In the genomic region with DNA sequence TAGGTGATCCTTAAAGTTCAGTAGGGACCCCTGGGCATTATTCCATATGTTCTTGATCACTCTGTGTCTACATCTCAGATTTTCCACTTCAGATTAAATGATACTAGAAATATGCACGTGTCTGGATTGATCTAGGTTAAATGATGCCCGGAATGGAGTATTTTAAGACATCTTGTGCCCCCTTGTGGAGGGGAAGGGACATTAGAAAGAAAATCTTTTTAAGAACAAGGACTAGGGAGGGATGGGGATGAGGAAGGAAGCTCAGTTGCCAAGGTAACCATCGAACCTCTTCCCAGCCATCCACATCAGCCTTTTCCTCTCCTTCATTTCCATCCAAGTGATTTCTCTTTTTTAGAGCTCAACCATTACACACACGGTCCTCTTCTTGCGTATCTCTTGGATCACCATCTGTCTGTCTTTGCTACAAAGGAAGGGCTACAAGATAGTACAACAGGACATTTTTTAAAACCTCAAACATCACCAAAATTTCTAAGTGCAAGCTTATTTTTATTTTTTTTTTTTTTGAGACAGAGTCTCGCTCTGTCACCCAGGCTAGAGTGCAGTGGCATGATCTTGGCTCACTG, we compare ENCODE assay signal across 8 cellular contexts. TPM values are rescaled to one million over a fixed set of nuclear protein-coding genes. Genes with fewer than 3 reads are reported as not detected.
A peak's percentile ranks its signal among the peaks of the same experiment; 100 is the strongest.
DNase-seq lines count a peak whose midpoint lies in the region; ATAC-seq, FAIRE-seq and TF ChIP-seq lines count a peak whose summit lies in the region.

No MANE protein-coding gene starts in this region.

- no peak for TF ChIP-seq EP300 in HepG2 (IDR thresholded peaks at IDR 0.05; ENCODE audit: low read depth in 2 of 2, low read length in 2 of 2)
- no peak for TF ChIP-seq EP300 in HepG2 (CRISPR knock-in tag; IDR thresholded peaks at IDR 0.05; ENCODE audit: borderline replicate concordance)

- ATAC-seq in HepG2 = peak; percentile 62
- no peak for ATAC-seq in sciatic nerve
- no peak for ATAC-seq in GM19324 (IDR thresholded peaks at IDR 0.05; ENCODE audit: low FRiP score, unreplicated experiment)

- H4K20me1 ChIP-seq in HepG2 (ENCODE audit: insufficient read depth, low read length) = no peaks in the 10 kb centered on the region

- FAIRE-seq in bronchial epithelial cell (lab: Jason Lieb, UNC) (no peak), HepG2 (lab: Jason Lieb, UNC) (no peak)

- H3K4me3 ChIP-seq in bronchial epithelial cell (ENCODE audit: low read depth, low read length) (no peak overlapping the region), HepG2 (replicated peaks in 1 of 3; ENCODE audit: insufficient read depth in 1 of 3, low read depth in 2 of 3, low read length in 3 of 3) (no peak overlapping the region)

- POLR2A ChIA-PET in HepG2 (lab: Yijun Ruan, JAX) = no interaction called here

- DNase-seq in DMS114 treated with DMSO at 0.1 percent for 48 hours (lab: John Stamatoyannopoulos, UW; ENCODE audit: unreplicated experiment) (peak; percentile 63), HCEC 1CT (peak; percentile 71), OCI-M1 (lab: John Stamatoyannopoulos, UW) (peak; percentile 48), bronchial epithelial cell (ENCODE audit: low read depth) (peak; percentile 40), HepG2 (ENCODE audit: low spot score) (peak; percentile 28), sciatic nerve (ENCODE audit: low spot score) (no peak)
- no peak for DNase-seq in stimulated activated CD4-positive, alpha-beta T cell treated with anti-CD3 and anti-CD28 coated beads, Interleukin-2, amount 100 ng/mL, for 48 hours

- H3K79me2 ChIP-seq in HepG2 (ENCODE audit: insufficient read depth, low read length) = no peaks in the 10 kb centered on the region

- no peak overlapping the region for H3K9ac ChIP-seq in HepG2 (ENCODE audit: insufficient read depth, low read depth, low read length)

- no TSS peak for BruUV-seq in HepG2 (replicated peaks; lab: Mats Ljungman, UMichigan)

- in situ Hi-C loops in HepG2 (cut with HindIII; ENCODE audit: extremely low pct_ligation_motif_present, low pct_unique_long_range_greater_than_20kb) = no loop called here

- no peaks in the 10 kb centered on the region for H3K9me3 ChIP-seq in HepG2 (ENCODE audit: low read length)

- TF ChIP-seq CTCF in bronchial epithelial cell (IDR thresholded peaks at IDR 0.05; ENCODE audit: insufficient read depth, low read length, severe bottlenecking) = peak; percentile 44
- TF ChIP-seq CTCF in HepG2 (CRISPR knock-in tag; IDR thresholded peaks at IDR 0.05) = peak; percentile 49; the same call in 1 of the 2 replicates

- intact Hi-C loops in HepG2 (cut with micrococcal nuclease; ENCODE audit: unreplicated experiment) (loop anchor here (1.0 to 5.0 kb wide), 2 partner anchors 179 to 1389 kb away; no protein-coding TSS in a partner anchor), sciatic nerve (cut with DNase I) (no loop called here)

- H3K4me1 ChIP-seq in HepG2 (ENCODE audit: insufficient read depth, low read length) = no peaks in the 10 kb centered on the region

- no peaks in the 10 kb centered on the region for H3K36me3 ChIP-seq in bronchial epithelial cell (ENCODE audit: control insufficient read depth, insufficient read depth, low read length)
- H3K36me3 ChIP-seq in HepG2 (replicated peaks in 1 of 2; ENCODE audit: control insufficient read depth in 1 of 2, insufficient read depth in 2 of 2, low read length in 2 of 2) = no peaks in the 10 kb centered on the region

- H3K27me3 ChIP-seq in bronchial epithelial cell (ENCODE audit: control insufficient read depth, insufficient read depth, low read length) = peaks cover 2% of the 10 kb centered on the region
- H3K27me3 ChIP-seq in HepG2 (ENCODE audit: control insufficient read depth in 1 of 2, insufficient read depth in 2 of 2, low read length in 2 of 2) = no peaks in the 10 kb centered on the region

- no peak overlapping the region for H2AFZ ChIP-seq in HepG2 (ENCODE audit: low read length)

- WGBS in HepG2 (ENCODE audit: low lambda C conversion rate) = 10% methylated on average over 6 of the region's 6 CpGs

- CTCF ChIA-PET in HepG2 (lab: Yijun Ruan, JAX; ENCODE audit: low intra/inter-chr PET ratio, low total read pairs) = interaction anchor here (1.6 kb wide), 1 partner anchor 208 kb away, joined by 4 read pairs; no protein-coding TSS in a partner anchor

- no peak overlapping the region for H3K27ac ChIP-seq in HepG2 (ENCODE audit: extremely low read length, insufficient read depth, low read length)

- no peak for TF ChIP-seq RAD21 in HepG2 (CRISPR knock-in tag; IDR thresholded peaks at IDR 0.05)

- TF ChIP-seq POLR2A in HepG2 (IDR thresholded peaks at IDR 0.05; ENCODE audit: insufficient read depth in 1 of 2, low read depth in 2 of 2, low read length in 2 of 2) = no peak

- H3K4me2 ChIP-seq in HepG2 (ENCODE audit: low read depth, low read length) = no peak overlapping the region

TF ChIP-seq in HepG2, 621 proteins besides CTCF, POLR2A, EP300 and RAD21 (continues in another document):
- no peak for TF ChIP-seq SRSF1 (optimal IDR thresholded peaks at IDR 0.05; ENCODE audit: low read depth, low read length)
- TF ChIP-seq STAG1 (CRISPR knock-in tag; IDR thresholded peaks at IDR 0.05) = peak; percentile 30
- no peak for TF ChIP-seq ZBTB42 (CRISPR knock-in tag; IDR thresholded peaks at IDR 0.05)
- TF ChIP-seq, protein P1, sequence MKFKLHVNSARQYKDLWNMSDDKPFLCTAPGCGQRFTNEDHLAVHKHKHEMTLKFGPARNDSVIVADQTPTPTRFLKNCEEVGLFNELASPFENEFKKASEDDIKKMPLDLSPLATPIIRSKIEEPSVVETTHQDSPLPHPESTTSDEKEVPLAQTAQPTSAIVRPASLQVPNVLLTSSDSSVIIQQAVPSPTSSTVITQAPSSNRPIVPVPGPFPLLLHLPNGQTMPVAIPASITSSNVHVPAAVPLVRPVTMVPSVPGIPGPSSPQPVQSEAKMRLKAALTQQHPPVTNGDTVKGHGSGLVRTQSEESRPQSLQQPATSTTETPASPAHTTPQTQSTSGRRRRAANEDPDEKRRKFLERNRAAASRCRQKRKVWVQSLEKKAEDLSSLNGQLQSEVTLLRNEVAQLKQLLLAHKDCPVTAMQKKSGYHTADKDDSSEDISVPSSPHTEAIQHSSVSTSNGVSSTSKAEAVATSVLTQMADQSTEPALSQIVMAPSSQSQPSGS (CRISPR knock-in tag; IDR thresholded peaks at IDR 0.05) = no peak

RNA-seq across cellular contexts. Expression of a gene that starts 40.5 kb away (rescaled TPM):
- not detected in 2 replicates for total RNA-seq in bronchial epithelial cell
- not detected in 2 replicates for total RNA-seq in HepG2 (2016; rRNA removed; fragmentation: Illumina TruSeq; extraction: Trizol)
- not detected in 2 replicates for total RNA-seq in HepG2 (2016; cell fraction: cytosol; rRNA removed; fragmentation: Illumina TruSeq; extraction: Trizol; ENCODE audit: low read depth)
- not detected in 2 replicates for total RNA-seq in HepG2 (2016; cell fraction: insoluble cytoplasmic fraction; rRNA removed; fragmentation: Illumina TruSeq; extraction: Trizol)
- not detected in 2 replicates for total RNA-seq in HepG2 (2016; cell fraction: membrane; rRNA removed; fragmentation: Illumina TruSeq; extraction: Trizol)
- total RNA-seq in HepG2 (2016; cell fraction: nucleus; rRNA removed; fragmentation: Illumina TruSeq; extraction: Trizol) = not detected in 2 replicates
- polyA plus RNA-seq in HepG2 (2011; rRNA removed) = not detected in 2 replicates
- polyA plus RNA-seq in HepG2 (2011; cell fraction: cytosol; rRNA removed) = not detected in 2 replicates
- not detected in 2 replicates for polyA plus RNA-seq in HepG2 (2011; cell fraction: nucleus; rRNA removed)
- polyA plus RNA-seq in HepG2 (2012) = not detected in 2 replicates
- polyA plus RNA-seq in HepG2 (2016; cell fraction: cytosol; fragmentation: Illumina TruSeq; extraction: Trizol; ENCODE audit: low read depth) = not detected in 2 replicates
- not detected in 2 replicates for polyA plus RNA-seq in HepG2 (2016; cell fraction: insoluble cytoplasmic fraction; fragmentation: Illumina TruSeq; extraction: Trizol; ENCODE audit: low read depth)
- not detected in 2 replicates for polyA plus RNA-seq in HepG2 (2016; cell fraction: membrane; fragmentation: Illumina TruSeq; extraction: Trizol; ENCODE audit: low read depth)
- polyA plus RNA-seq in HepG2 (2016; cell fraction: nucleus; fragmentation: Illumina TruSeq; extraction: Trizol; ENCODE audit: insufficient read depth, low read depth) = not detected in 2 replicates
- polyA minus RNA-seq in HepG2 (2011; rRNA and poly(A)+ RNA removed; ENCODE audit: low replicate concordance) = not detected in 2 replicates
- not detected in 2 replicates for polyA minus RNA-seq in HepG2 (2011; cell fraction: cytosol; rRNA and poly(A)+ RNA removed)
- polyA minus RNA-seq in HepG2 (2011; cell fraction: nucleus; rRNA and poly(A)+ RNA removed) = not detected in 2 replicates
- 6.0 TPM for total RNA-seq in sciatic nerve

RNA-seq across cellular contexts. Expression of a gene that starts 43.6 kb away (rescaled TPM):
- total RNA-seq in bronchial epithelial cell (under 0.01 and 0.77 TPM in 2 replicates), HepG2 (2016; rRNA removed; fragmentation: Illumina TruSeq; extraction: Trizol) (not detected in 2 replicates), sciatic nerve (15.7 TPM)
- total RNA-seq in HepG2 (2016; cell fraction: cytosol; rRNA removed; fragmentation: Illumina TruSeq; extraction: Trizol; ENCODE audit: low read depth) = not detected in 2 replicates
- 0.11 TPM in 1 of 2 replicates, not detected in the other for total RNA-seq in HepG2 (2016; cell fraction: insoluble cytoplasmic fraction; rRNA removed; fragmentation: Illumina TruSeq; extraction: Trizol)
- not detected in 2 replicates for total RNA-seq in HepG2 (2016; cell fraction: membrane; rRNA removed; fragmentation: Illumina TruSeq; extraction: Trizol)
- not detected in 2 replicates for total RNA-seq in HepG2 (2016; cell fraction: nucleus; rRNA removed; fragmentation: Illumina TruSeq; extraction: Trizol)
- not detected in 2 replicates for polyA plus RNA-seq in HepG2 (2011; rRNA removed)
- 0.01 TPM in 1 of 2 replicates, not detected in the other for polyA plus RNA-seq in HepG2 (2011; cell fraction: cytosol; rRNA removed)
- 0.14 TPM in 1 of 2 replicates, not detected in the other for polyA plus RNA-seq in HepG2 (2011; cell fraction: nucleus; rRNA removed)
- not detected in 2 replicates for polyA plus RNA-seq in HepG2 (2012)
- polyA plus RNA-seq in HepG2 (2016; cell fraction: cytosol; fragmentation: Illumina TruSeq; extraction: Trizol; ENCODE audit: low read depth) = not detected in 2 replicates
- polyA plus RNA-seq in HepG2 (2016; cell fraction: insoluble cytoplasmic fraction; fragmentation: Illumina TruSeq; extraction: Trizol; ENCODE audit: low read depth) = not detected in 2 replicates
- polyA plus RNA-seq in HepG2 (2016; cell fraction: membrane; fragmentation: Illumina TruSeq; extraction: Trizol; ENCODE audit: low read depth) = not detected in 2 replicates
- polyA plus RNA-seq in HepG2 (2016; cell fraction: nucleus; fragmentation: Illumina TruSeq; extraction: Trizol; ENCODE audit: insufficient read depth, low read depth) = not detected in 2 replicates
- polyA minus RNA-seq in HepG2 (2011; rRNA and poly(A)+ RNA removed; ENCODE audit: low replicate concordance) = 0.06 and 0.40 TPM in 2 replicates
- polyA minus RNA-seq in HepG2 (2011; cell fraction: cytosol; rRNA and poly(A)+ RNA removed) = not detected in 2 replicates
- not detected in 2 replicates for polyA minus RNA-seq in HepG2 (2011; cell fraction: nucleus; rRNA and poly(A)+ RNA removed)

Comparison
In these comparisons a context has a peak if more than half of its experiments do, and no peak if none do; other contexts are left out.
1. DNase-seq: peak in DMS114 treated with DMSO at 0.1 percent for 48 hours (single experiment), HCEC 1CT (single experiment), OCI-M1 (single experiment), bronchial epithelial cell (single experiment) and HepG2 (single experiment); none in sciatic nerve (single experiment) and stimulated activated CD4-positive, alpha-beta T cell treated with anti-CD3 and anti-CD28 coated beads, Interleukin-2, amount 100 ng/mL, for 48 hours (0 of 2).